15 cellular contexts compared by ENCODE assay signal in genomic region chr3:165513715-165514711, GRCh38.
DNase-seq lines count a peak whose midpoint lies in the region; FAIRE-seq and TF ChIP-seq lines count a peak whose summit lies in the region.
"Had no signal": no experiment of that assay in that cellular context is flagged by ENCODE, and none has a peak within 500 bp of the region (broad histone marks: within the 10 kb centered on the region; RNA-seq: fewer than 3 reads in every experiment).

No MANE protein-coding gene starts in this region.

- H3K4me1 ChIP-seq in keratinocyte (ENCODE audit: control insufficient read depth, extremely low read depth, insufficient read depth, low read length) (peaks cover 6% of the 10 kb centered on the region), small intestine (ENCODE audit: control insufficient read depth in 2 of 2, insufficient read depth in 1 of 2, low read depth in 1 of 2, low read length in 1 of 2) (peaks cover 0 to 4% of the 10 kb centered on the region in 2 donors)
- H3K4me1 ChIP-seq: BLaER1 treated with 17β-estradiol and CSF1 and Interleukin-3, amounts not matched to agents 10 nM and 100 nM; HAP-1 had no signal

- dilution Hi-C loops in keratinocyte (cut with MboI; ENCODE audit: extremely low pct_ligation_motif_present, low sequenced_read_pairs), result no loop called here

- TF ChIP-seq CTCF in bronchial epithelial cell (IDR thresholded peaks at IDR 0.05; ENCODE audit: insufficient read depth, low read length, severe bottlenecking) (no peak), epithelial cell of esophagus (IDR thresholded peaks at IDR 0.05; ENCODE audit: insufficient read depth, low read depth, low read length, missing control alignments) (no peak), keratinocyte (optimal IDR thresholded peaks at IDR 0.05 in 1 of 3, IDR thresholded peaks at IDR 0.05 in 1 of 3, conservative IDR thresholded peaks at IDR 0.05 in 1 of 3; ENCODE audit: extremely low read depth in 1 of 3, insufficient read depth in 2 of 3, low read length in 3 of 3) (no peak), GM13976 (IDR thresholded peaks at IDR 0.05; ENCODE audit: borderline replicate concordance, control extremely low read depth, extremely low read depth, insufficient read depth, missing control alignments) (no peak)

- H3K9me3 ChIP-seq in keratinocyte (ENCODE audit: control insufficient read depth, low read depth, low read length) (no peaks in the 10 kb centered on the region), small intestine (ENCODE audit: control insufficient read depth, low read depth) (no peaks in the 10 kb centered on the region)
- H3K9me3 ChIP-seq: BLaER1 treated with 17β-estradiol and CSF1 and Interleukin-3, amounts not matched to agents 10 nM and 100 nM; HAP-1 had no signal

- H3K27ac ChIP-seq in keratinocyte (ENCODE audit: control insufficient read depth, insufficient read depth, low read length) (no peak overlapping the region), small intestine (ENCODE audit: low read depth in 1 of 2, low read length in 1 of 2) (peak overlapping the region in 1 of 2 donors; percentile 58)
- H3K27ac ChIP-seq: BLaER1 treated with 17β-estradiol and CSF1 and Interleukin-3, amounts not matched to agents 10 nM and 100 nM had no signal

- in situ Hi-C loops in GM13976 (cut with MboI; ENCODE audit: low sequenced_read_pairs, unreplicated experiment), result no loop called here

- H2AFZ ChIP-seq in keratinocyte (ENCODE audit: control insufficient read depth, low read length), result peak overlapping the region; percentile 41

- no peaks in the 10 kb centered on the region for H3K27me3 ChIP-seq in bronchial epithelial cell (ENCODE audit: control insufficient read depth, insufficient read depth, low read length)
- H3K27me3 ChIP-seq in keratinocyte (ENCODE audit: control insufficient read depth, extremely low read depth, insufficient read depth, low read length), result no peaks in the 10 kb centered on the region
- no peaks in the 10 kb centered on the region for H3K27me3 ChIP-seq in small intestine (ENCODE audit: control insufficient read depth in 2 of 2, insufficient read depth in 2 of 2, low read length in 2 of 2)
- H3K27me3 ChIP-seq: BLaER1 treated with 17β-estradiol and CSF1 and Interleukin-3, amounts not matched to agents 10 nM and 100 nM had no signal

- 28 to 58% (median 44%) methylated on average over 4 of the region's 4 CpGs for WGBS in small intestine, 3 donors

- no peaks in the 10 kb centered on the region for H3K9me1 ChIP-seq in keratinocyte (ENCODE audit: control insufficient read depth, extremely low read depth, insufficient read depth, low read length)

- H3K4me2 ChIP-seq in keratinocyte (ENCODE audit: control insufficient read depth, extremely low read depth, insufficient read depth, low read depth, low read length), result peak overlapping the region; percentile 12
- H3K4me2 ChIP-seq: BLaER1 treated with 17β-estradiol and CSF1 and Interleukin-3, amounts not matched to agents 10 nM and 100 nM had no signal

- DNase-seq in bronchial epithelial cell (ENCODE audit: low read depth) (peak; percentile 58), epithelial cell of esophagus (ENCODE audit: low read depth) (peak; percentile 47), keratinocyte (ENCODE audit: low read depth, low spot score) (no peak), small intestine (peak; percentile 85), GM13976 (ENCODE audit: low spot score) (no peak), middle frontal gyrus (ENCODE audit: extremely low spot score, low spot score) (no peak), NCI-H526 treated with DMSO at 0.1 percent for 48 hours (lab: John Stamatoyannopoulos, UW) (no peak)
- DNase-seq: Calu3; CD8-positive, alpha-beta T cell; DMS79 treated with DMSO at 0.1 percent for 48 hours; GF-D8; GOT3 had no signal

- no peaks in the 10 kb centered on the region for H3K79me2 ChIP-seq in keratinocyte (ENCODE audit: control insufficient read depth, insufficient read depth, low read length)

- no peaks in the 10 kb centered on the region for H3K36me3 ChIP-seq in bronchial epithelial cell (ENCODE audit: control insufficient read depth, insufficient read depth, low read length)
- H3K36me3 ChIP-seq in keratinocyte (ENCODE audit: control insufficient read depth in 2 of 2, extremely low read depth in 1 of 2, insufficient read depth in 2 of 2, low read length in 2 of 2), result peaks cover 2 to 3% of the 10 kb centered on the region in 2 experiments
- H3K36me3 ChIP-seq in small intestine (ENCODE audit: control insufficient read depth in 2 of 2, insufficient read depth in 2 of 2, low read length in 2 of 2), result no peaks in the 10 kb centered on the region
- H3K36me3 ChIP-seq: BLaER1 treated with 17β-estradiol and CSF1 and Interleukin-3, amounts not matched to agents 10 nM and 100 nM; HAP-1 had no signal

- H3K4me3 ChIP-seq in bronchial epithelial cell (ENCODE audit: low read depth, low read length) (no peak overlapping the region), epithelial cell of esophagus (ENCODE audit: low read length) (no peak overlapping the region), keratinocyte (ENCODE audit: control insufficient read depth in 2 of 3, extremely low read depth in 1 of 3, insufficient read depth in 2 of 3, low read depth in 1 of 3, low read length in 3 of 3) (no peak overlapping the region), small intestine (ENCODE audit: low read depth in 1 of 2, low read length in 2 of 2) (no peak overlapping the region)
- H3K4me3 ChIP-seq: BLaER1 treated with 17β-estradiol and CSF1 and Interleukin-3, amounts not matched to agents 10 nM and 100 nM; HAP-1 had no signal

- no peaks in the 10 kb centered on the region for H4K20me1 ChIP-seq in keratinocyte (ENCODE audit: control insufficient read depth, extremely low read depth, insufficient read depth, low read length)
- H4K20me1 ChIP-seq: BLaER1 treated with 17β-estradiol and CSF1 and Interleukin-3, amounts not matched to agents 10 nM and 100 nM had no signal

- FAIRE-seq in bronchial epithelial cell (lab: Jason Lieb, UNC) (no peak), keratinocyte (lab: Jason Lieb, UNC) (peak; percentile 63), small intestine (lab: Jason Lieb, UNC) (no peak)
- FAIRE-seq: HepG2 had no signal

- H3K9ac ChIP-seq in keratinocyte (ENCODE audit: control insufficient read depth, extremely low read depth, insufficient read depth, low read length), result no peak overlapping the region
- H3K9ac ChIP-seq: BLaER1 treated with 17β-estradiol and CSF1 and Interleukin-3, amounts not matched to agents 10 nM and 100 nM had no signal

Comparison
In these comparisons a context has a peak if more than half of its experiments do, and no peak if none do; other contexts are left out.
1. DNase-seq: peak in bronchial epithelial cell (single experiment), epithelial cell of esophagus (single experiment) and small intestine (single experiment); none in keratinocyte (single experiment), GM13976 (single experiment), middle frontal gyrus (single experiment) and NCI-H526 treated with DMSO at 0.1 percent for 48 hours (single experiment).